ENCODE assay signal across 8 cellular contexts in genomic region chr17:77140166-77140877, GRCh38. TPM values are rescaled to one million over a fixed set of nuclear protein-coding genes. Genes with fewer than 3 reads are reported as not detected.
DNase-seq lines count a peak whose midpoint lies in the region; ATAC-seq and TF ChIP-seq lines count a peak whose summit lies in the region.

No MANE protein-coding gene starts in this region.

- CTCF ChIA-PET in activated CD4-positive, alpha-beta T cell treated with anti-CD3 and anti-CD28 coated beads, Interleukin-2, amount 10 ng/mL, durations not matched to agents 7 days and 5 days (lab: Charles Lee): interaction anchor here (0.6 to 1.5 kb wide), 5 partner anchors 10 to 1242 kb away, joined by 3 to 5 read pairs (median 3); no protein-coding TSS in a partner anchor

- peak overlapping the region; percentile 93 to 99 for H3K27ac ChIP-seq in left lung

- H3K9me3 Mint-ChIP-seq in activated CD4-positive, alpha-beta T cell treated with anti-CD3 and anti-CD28 coated beads, Interleukin-2, amount 10 ng/mL, durations not matched to agents 7 days and 5 days: peaks cover 20% of the 10 kb centered on the region

- H3K27me3 Mint-ChIP-seq in activated CD4-positive, alpha-beta T cell treated with anti-CD3 and anti-CD28 coated beads, Interleukin-2, amount 10 ng/mL, durations not matched to agents 7 days and 5 days: no peaks in the 10 kb centered on the region

- intact Hi-C loops in left lung (cut with DNase I): loop anchor here (10.0 kb wide), 2 partner anchors 46 to 64 kb away; no protein-coding TSS in a partner anchor

- H3K27me3 ChIP-seq in left lung: no peaks in the 10 kb centered on the region

- peak in 1 of 2 donors; percentile 20 for TF ChIP-seq CTCF in left lung (IDR thresholded peaks at IDR 0.05)

- DNase-seq in C1 segment of cervical spinal cord (lab: John Stamatoyannopoulos, UW) (peak; percentile 92 to 99 (median 98)), NCI-H526 (lab: John Stamatoyannopoulos, UW) (peak; percentile 92 to 99), cortex of kidney (lab: John Stamatoyannopoulos, UW) (peak; percentile 79), left lung (peak; percentile 99 to 100)
- DNase-seq in activated CD4-positive, alpha-beta T cell treated with anti-CD3 and anti-CD28 coated beads, Interleukin-2, amount 10 ng/mL, durations not matched to agents 7 days and 5 days: peak; percentile 99
- DNase-seq in stimulated activated CD4-positive, alpha-beta T cell treated with anti-CD3 and anti-CD28 coated beads, Interleukin-2, amount 100 ng/mL, for 4 hours (ENCODE audit: low read depth): peak; percentile 99

- peak; percentile 91 for ATAC-seq in GM19324 (IDR thresholded peaks at IDR 0.05; ENCODE audit: low FRiP score, unreplicated experiment)
- peak; percentile 78 for ATAC-seq in HG03460 (IDR thresholded peaks at IDR 0.05; ENCODE audit: unreplicated experiment)
- peak; percentile 98 for ATAC-seq in left lung

- H3K4me1 Mint-ChIP-seq in activated CD4-positive, alpha-beta T cell treated with anti-CD3 and anti-CD28 coated beads, Interleukin-2, amount 10 ng/mL, durations not matched to agents 7 days and 5 days: peaks cover 64% of the 10 kb centered on the region

- H3K9me3 ChIP-seq in left lung: peaks cover 0 to 18% of the 10 kb centered on the region in 2 donors

- POLR2A ChIA-PET in activated CD4-positive, alpha-beta T cell treated with anti-CD3 and anti-CD28 coated beads, Interleukin-2, amount 10 ng/mL, durations not matched to agents 7 days and 5 days (lab: Charles Lee): interaction anchor here (0.6 to 1.0 kb wide), 2 partner anchors 16 to 481 kb away, joined by 3 read pairs; no protein-coding TSS in a partner anchor

- H3K27ac Mint-ChIP-seq in activated CD4-positive, alpha-beta T cell treated with anti-CD3 and anti-CD28 coated beads, Interleukin-2, amount 10 ng/mL, durations not matched to agents 7 days and 5 days: peak overlapping the region; percentile 94

- H3K4me3 Mint-ChIP-seq in activated CD4-positive, alpha-beta T cell treated with anti-CD3 and anti-CD28 coated beads, Interleukin-2, amount 10 ng/mL, durations not matched to agents 7 days and 5 days: peak overlapping the region; percentile 73

- peaks cover 54% of the 10 kb centered on the region for H3K36me3 Mint-ChIP-seq in activated CD4-positive, alpha-beta T cell treated with anti-CD3 and anti-CD28 coated beads, Interleukin-2, amount 10 ng/mL, durations not matched to agents 7 days and 5 days (ENCODE audit: low read depth)

- peaks cover 0 to 24% of the 10 kb centered on the region in 2 donors for H3K36me3 ChIP-seq in left lung

- peaks cover 5 to 70% of the 10 kb centered on the region in 2 donors for H3K4me1 ChIP-seq in left lung

- H3K4me3 ChIP-seq in left lung: peak overlapping the region; percentile 29 to 78

RNA-seq across cellular contexts. Expression of gene SEC14L1, which starts 0.4 kb away (rescaled TPM):
- total RNA-seq in activated CD4-positive, alpha-beta T cell treated with anti-CD3 and anti-CD28 coated beads, Interleukin-2, amount 10 ng/mL, durations not matched to agents 7 days and 5 days: 10 to 100 TPM; 56.6 to 57.4 TPM
- total RNA-seq in left lung: 100 to 1,000 TPM in 1 of 2 donors, 10 to 100 TPM in 1; 84.7 to 151 TPM

Comparison
In these comparisons a context has a peak if more than half of its experiments do, and no peak if none do; other contexts are left out.
1. Peak in every context shown above with its lines: DNase-seq, ATAC-seq, H3K4me3 ChIP-seq and H3K27ac ChIP-seq.